ENCODE assay signal across 8 cellular contexts in genomic region chr11:43359432-43359818, GRCh38. TPM values are rescaled to one million over a fixed set of nuclear protein-coding genes. Genes with fewer than 3 reads are reported as not detected.
DNase-seq lines count a peak whose midpoint lies in the region; ATAC-seq, FAIRE-seq and TF ChIP-seq lines count a peak whose summit lies in the region.

No MANE protein-coding gene starts in this region.

- peak overlapping the region; percentile 97 for H3K9ac ChIP-seq in IMR-90 (ENCODE audit: low read depth, low read length)

- H3K36me3 ChIP-seq in IMR-90 (ENCODE audit: control insufficient read depth, insufficient read depth, low read length) (peaks cover 2% of the 10 kb centered on the region; the same call in 1 of the 2 replicates), pancreas (no peaks in the 10 kb centered on the region)

- intact Hi-C loops in IMR-90 (cut with micrococcal nuclease) (no loop called here), pancreas (cut with DNase I) (no loop called here)

- H4K91ac ChIP-seq in IMR-90 (ENCODE audit: insufficient read depth, low read depth, low read length) = peak overlapping the region; percentile 50

- no peak for TF ChIP-seq RAD21 in IMR-90 (IDR thresholded peaks at IDR 0.05; ENCODE audit: low read length)

- no peaks in the 10 kb centered on the region for H3K9me3 Mint-ChIP-seq in activated T-cell treated with anti-CD3 and anti-CD28 coated beads, Interleukin-2, amount 50 U/mL, for 4 hours

- H2AFZ ChIP-seq in IMR-90 (replicated peaks; ENCODE audit: low read length, poor library complexity) = peak overlapping the region; percentile 98

- H4K5ac ChIP-seq in IMR-90 (ENCODE audit: low read depth, low read length) = peak overlapping the region; percentile 5

- CTCF ChIA-PET in IMR-90 (lab: Yijun Ruan, JAX) = interaction anchor here (0.9 kb wide), 1 partner anchor 68 kb away, joined by 4 read pairs; no protein-coding TSS in a partner anchor

- peak overlapping the region; percentile 86 for H3K56ac ChIP-seq in IMR-90 (ENCODE audit: extremely low read depth, insufficient read depth, low read length)

- no peak for TF ChIP-seq POLR2A in IMR-90 (IDR thresholded peaks at IDR 0.05; ENCODE audit: low read depth, low read length)

- POLR2A ChIA-PET in IMR-90 (lab: Charles Lee; ENCODE audit: unreplicated experiment) = no interaction called here

- peaks cover 4% of the 10 kb centered on the region; the same call in 1 of the 2 replicates for H3K4me1 ChIP-seq in IMR-90 (ENCODE audit: control insufficient read depth, insufficient read depth, low read length)
- peaks cover 11 to 15% (median 14%) of the 10 kb centered on the region in 3 donors for H3K4me1 ChIP-seq in pancreas

- H2AK9ac ChIP-seq in IMR-90 (replicated peaks; ENCODE audit: low read depth, low read length, poor library complexity) = peak overlapping the region; percentile 93

- H3K27me3 Mint-ChIP-seq in activated T-cell treated with anti-CD3 and anti-CD28 coated beads, Interleukin-2, amount 50 U/mL, for 4 hours (ENCODE audit: low read depth) = no peaks in the 10 kb centered on the region

- no TSS peak for BruUV-seq in IMR-90 (replicated peaks; lab: Mats Ljungman, UMichigan)

- DNase-seq in activated CD4-positive, alpha-beta T cell treated with anti-CD3 and anti-CD28 coated beads for 48 hours = peak; percentile 51
- no peak for DNase-seq in activated CD4-positive, alpha-beta T cell treated with anti-CD3 and anti-CD28 coated beads, Interleukin-2, amount 50 U/mL, for 4 hours
- peak; percentile 28 for DNase-seq in IMR-90
- DNase-seq in activated T-cell treated with anti-CD3 and anti-CD28 coated beads, Interleukin-2, amount 50 U/mL, for 4 hours = peak; percentile 5
- DNase-seq in glomerular visceral epithelial cell (ENCODE audit: extremely low spot score) = peak; percentile 22
- DNase-seq in pancreas = peak in 1 of 6 donors; percentile 25
- DNase-seq in NCI-H446 (lab: John Stamatoyannopoulos, UW) = no peak

- no peak overlapping the region; the same call in 1 of the 2 replicates for H2BK120ac ChIP-seq in IMR-90 (ENCODE audit: low read depth, low read length)

- ATAC-seq in GM21737 (IDR thresholded peaks at IDR 0.05; ENCODE audit: unreplicated experiment) (peak; percentile 47), IMR-90 (ENCODE audit: low read depth) (peak; percentile 27), pancreas (peak; percentile 33 to 58 (median 47))
- ATAC-seq in activated T-cell treated with anti-CD3 and anti-CD28 coated beads, Interleukin-2, amount 50 U/mL, for 4 hours = peak; percentile 50 to 56

- H3K4me3 ChIP-seq in IMR-90 (ENCODE audit: insufficient read depth, low read depth, low read length) = peak overlapping the region; percentile 93
- peak overlapping the region; percentile 86 to 93 (median 90) for H3K4me3 ChIP-seq in pancreas

- H4K20me1 ChIP-seq in IMR-90 (ENCODE audit: insufficient read depth, low read length) = peaks cover 18% of the 10 kb centered on the region

- no peak overlapping the region for H2BK20ac ChIP-seq in IMR-90 (ENCODE audit: low read depth, low read length)

- H2AK5ac ChIP-seq in IMR-90 (ENCODE audit: low read depth, low read length) = peak overlapping the region; percentile 93

- 0% methylated on average over 1 of the region's 14 CpGs; no CpG with 5 or more reads in 1 of the 2 experiments for WGBS in IMR-90 (ENCODE audit: extremely low coverage in 2 of 2, insufficient read length in 1 of 2), 2 experiments
- WGBS in pancreas, 2 donors = 0% methylated on average over 14 of the region's 14 CpGs

- H3K36me3 Mint-ChIP-seq in activated T-cell treated with anti-CD3 and anti-CD28 coated beads, Interleukin-2, amount 50 U/mL, for 4 hours (ENCODE audit: insufficient read depth) = peaks cover 8% of the 10 kb centered on the region

- in situ Hi-C loops in IMR-90 (cut with MboI; ENCODE audit: low sequenced_read_pairs) = no loop called here

- peak overlapping the region; percentile 92 for H3K14ac ChIP-seq in IMR-90 (replicated peaks; ENCODE audit: low read depth, low read length)

- peak overlapping the region; percentile 70 to 97; a peak in 2 of 4 replicates for H4K8ac ChIP-seq in IMR-90 (ENCODE audit: low read depth in 2 of 2, low read length in 2 of 2)

- TF ChIP-seq CTCF in IMR-90 (conservative IDR thresholded peaks at IDR 0.05; ENCODE audit: low read depth, low read length) (no peak), pancreas (IDR thresholded peaks at IDR 0.05) (no peak)

- no peaks in the 10 kb centered on the region for H3K27me3 ChIP-seq in IMR-90 (ENCODE audit: control insufficient read depth, insufficient read depth, low read length)
- no peaks in the 10 kb centered on the region for H3K27me3 ChIP-seq in pancreas

- H3K18ac ChIP-seq in IMR-90 (ENCODE audit: low read depth, low read length) = no peak overlapping the region; the same call in 1 of the 2 replicates

- H3K4me1 Mint-ChIP-seq in activated T-cell treated with anti-CD3 and anti-CD28 coated beads, Interleukin-2, amount 50 U/mL, for 4 hours (ENCODE audit: low read depth) = peaks cover 47% of the 10 kb centered on the region

- FAIRE-seq in pancreas (lab: Jason Lieb, UNC) = no peak

- H3K4me2 ChIP-seq in IMR-90 (ENCODE audit: low read depth, low read length) = peak overlapping the region; percentile 83

- H3K9me3 ChIP-seq in IMR-90 (ENCODE audit: control insufficient read depth, insufficient read depth, low read length) (no peaks in the 10 kb centered on the region), pancreas (no peaks in the 10 kb centered on the region)

- peak overlapping the region; percentile 95 for H3K4me3 Mint-ChIP-seq in activated T-cell treated with anti-CD3 and anti-CD28 coated beads, Interleukin-2, amount 50 U/mL, for 4 hours

- H3K4ac ChIP-seq in IMR-90 (ENCODE audit: low read depth, low read length) = peak overlapping the region; percentile 95

- H3K27ac ChIP-seq in IMR-90 (ENCODE audit: insufficient read depth, low read length) = peak overlapping the region; percentile 98
- H3K27ac ChIP-seq in pancreas = peak overlapping the region; percentile 78 to 92 (median 88)

- peak overlapping the region; percentile 97 for H3K23ac ChIP-seq in IMR-90 (ENCODE audit: low read depth, low read length)

- no peak overlapping the region; the same call in 2 of the 3 replicates for H2BK15ac ChIP-seq in IMR-90 (ENCODE audit: low read depth, low read length)

- H3K9me1 ChIP-seq in IMR-90 (ENCODE audit: insufficient read depth, low read length) = peaks cover 7% of the 10 kb centered on the region; the same call in 1 of the 2 replicates

- dilution Hi-C loops in IMR-90 (cut with HindIII; ENCODE audit: low sequenced_read_pairs, unreplicated experiment) = no loop called here

- H2BK5ac ChIP-seq in IMR-90 (ENCODE audit: low read depth, low read length, poor library complexity, severe bottlenecking) = peak overlapping the region; percentile 94

- peaks cover 7 to 37% of the 10 kb centered on the region in 2 experiments; a peak in 3 of 4 replicates for H3K79me1 ChIP-seq in IMR-90 (ENCODE audit: low read depth in 1 of 2, low read length in 2 of 2)

TF ChIP-seq in IMR-90, 13 proteins besides CTCF, POLR2A, EP300 and RAD21:
- TF ChIP-seq MXI1 (IDR thresholded peaks at IDR 0.05; ENCODE audit: borderline replicate concordance, low read depth, low read length) = peak; percentile 18; the same call in 1 of the 2 replicates
- TF ChIP-seq RFX5 (IDR thresholded peaks at IDR 0.05; ENCODE audit: low read depth, low read length) = no peak

RNA-seq across cellular contexts. Expression of gene TTC17, which starts 0.7 kb away (rescaled TPM):
- total RNA-seq in IMR-90 (2012; rRNA removed) (61.3 and 69.4 TPM in 2 replicates), pancreas (10 to 100 TPM; 39.9 to 70.6 (median 57.0) TPM)
- polyA plus RNA-seq in IMR-90 (2012; rRNA removed) (56.3 and 57.3 TPM in 2 replicates), pancreas (10 to 100 TPM; 44.1 to 71.1 TPM)
- polyA plus RNA-seq in IMR-90 (2012; cell fraction: cytosol; rRNA removed) = 12.6 and 20.5 TPM in 2 replicates
- 88.0 and 222 TPM in 2 replicates for polyA plus RNA-seq in IMR-90 (2012; cell fraction: nucleus; rRNA removed; ENCODE audit: low replicate concordance)
- total RNA-seq in activated T-cell treated with anti-CD3 and anti-CD28 coated beads, Interleukin-2, amount 50 U/mL, for 4 hours = 10 to 100 TPM; 35.1 to 40.6 (median 37.8) TPM

RNA-seq across cellular contexts. Expression of gene API5, which starts 47.6 kb away (rescaled TPM):
- total RNA-seq in IMR-90 (2012; rRNA removed) (59.9 and 94.7 TPM in 2 replicates), pancreas (10 to 100 TPM; 33.3 to 52.0 (median 45.9) TPM)
- polyA plus RNA-seq in IMR-90 (2012; rRNA removed) (35.4 and 44.9 TPM in 2 replicates), pancreas (10 to 100 TPM; 16.3 to 31.6 TPM)
- polyA plus RNA-seq in IMR-90 (2012; cell fraction: cytosol; rRNA removed) = 11.0 and 12.5 TPM in 2 replicates
- 4.6 and 23.4 TPM in 2 replicates for polyA plus RNA-seq in IMR-90 (2012; cell fraction: nucleus; rRNA removed; ENCODE audit: low replicate concordance)
- 100 to 1,000 TPM; 199 to 216 (median 212) TPM for total RNA-seq in activated T-cell treated with anti-CD3 and anti-CD28 coated beads, Interleukin-2, amount 50 U/mL, for 4 hours

Comparison
In these comparisons a context has a peak if more than half of its experiments do, and no peak if none do; other contexts are left out.
1. DNase-seq: peak in activated CD4-positive, alpha-beta T cell treated with anti-CD3 and anti-CD28 coated beads for 48 hours (single experiment), IMR-90 (single experiment), activated T-cell treated with anti-CD3 and anti-CD28 coated beads, Interleukin-2, amount 50 U/mL, for 4 hours (single experiment) and glomerular visceral epithelial cell (single experiment); none in activated CD4-positive, alpha-beta T cell treated with anti-CD3 and anti-CD28 coated beads, Interleukin-2, amount 50 U/mL, for 4 hours (0 of 2) and NCI-H446 (0 of 2).
2. Peak in every context shown above with its lines, with median percentiles within 50 percentile points of each other: ATAC-seq.